ENCODE assay signal across 2 cellular contexts in the genomic region with DNA sequence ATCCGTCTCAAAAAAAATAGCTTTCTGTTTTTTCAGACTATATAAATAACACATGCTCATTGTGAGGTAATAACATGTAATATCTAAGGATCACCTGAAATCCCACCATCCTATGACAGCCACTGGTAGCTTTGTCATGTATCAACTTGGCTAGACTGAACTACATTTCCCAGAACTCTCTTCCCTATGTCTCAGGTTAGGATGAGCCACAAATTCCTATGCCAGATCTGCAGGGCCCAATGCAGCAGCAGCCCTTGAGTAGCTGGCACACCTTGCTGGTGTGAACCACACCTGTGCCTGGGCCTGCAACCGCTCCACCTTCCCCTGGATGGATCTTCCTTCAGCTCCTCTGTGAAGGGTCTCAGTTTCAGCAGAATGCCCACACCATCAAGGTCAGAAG.
TF ChIP-seq lines count a peak whose summit lies in the region.

No MANE protein-coding gene starts in this region.

TF ChIP-seq in GM23338, 12 proteins besides CTCF, POLR2A, EP300 and RAD21:
- TF ChIP-seq, protein P1, sequence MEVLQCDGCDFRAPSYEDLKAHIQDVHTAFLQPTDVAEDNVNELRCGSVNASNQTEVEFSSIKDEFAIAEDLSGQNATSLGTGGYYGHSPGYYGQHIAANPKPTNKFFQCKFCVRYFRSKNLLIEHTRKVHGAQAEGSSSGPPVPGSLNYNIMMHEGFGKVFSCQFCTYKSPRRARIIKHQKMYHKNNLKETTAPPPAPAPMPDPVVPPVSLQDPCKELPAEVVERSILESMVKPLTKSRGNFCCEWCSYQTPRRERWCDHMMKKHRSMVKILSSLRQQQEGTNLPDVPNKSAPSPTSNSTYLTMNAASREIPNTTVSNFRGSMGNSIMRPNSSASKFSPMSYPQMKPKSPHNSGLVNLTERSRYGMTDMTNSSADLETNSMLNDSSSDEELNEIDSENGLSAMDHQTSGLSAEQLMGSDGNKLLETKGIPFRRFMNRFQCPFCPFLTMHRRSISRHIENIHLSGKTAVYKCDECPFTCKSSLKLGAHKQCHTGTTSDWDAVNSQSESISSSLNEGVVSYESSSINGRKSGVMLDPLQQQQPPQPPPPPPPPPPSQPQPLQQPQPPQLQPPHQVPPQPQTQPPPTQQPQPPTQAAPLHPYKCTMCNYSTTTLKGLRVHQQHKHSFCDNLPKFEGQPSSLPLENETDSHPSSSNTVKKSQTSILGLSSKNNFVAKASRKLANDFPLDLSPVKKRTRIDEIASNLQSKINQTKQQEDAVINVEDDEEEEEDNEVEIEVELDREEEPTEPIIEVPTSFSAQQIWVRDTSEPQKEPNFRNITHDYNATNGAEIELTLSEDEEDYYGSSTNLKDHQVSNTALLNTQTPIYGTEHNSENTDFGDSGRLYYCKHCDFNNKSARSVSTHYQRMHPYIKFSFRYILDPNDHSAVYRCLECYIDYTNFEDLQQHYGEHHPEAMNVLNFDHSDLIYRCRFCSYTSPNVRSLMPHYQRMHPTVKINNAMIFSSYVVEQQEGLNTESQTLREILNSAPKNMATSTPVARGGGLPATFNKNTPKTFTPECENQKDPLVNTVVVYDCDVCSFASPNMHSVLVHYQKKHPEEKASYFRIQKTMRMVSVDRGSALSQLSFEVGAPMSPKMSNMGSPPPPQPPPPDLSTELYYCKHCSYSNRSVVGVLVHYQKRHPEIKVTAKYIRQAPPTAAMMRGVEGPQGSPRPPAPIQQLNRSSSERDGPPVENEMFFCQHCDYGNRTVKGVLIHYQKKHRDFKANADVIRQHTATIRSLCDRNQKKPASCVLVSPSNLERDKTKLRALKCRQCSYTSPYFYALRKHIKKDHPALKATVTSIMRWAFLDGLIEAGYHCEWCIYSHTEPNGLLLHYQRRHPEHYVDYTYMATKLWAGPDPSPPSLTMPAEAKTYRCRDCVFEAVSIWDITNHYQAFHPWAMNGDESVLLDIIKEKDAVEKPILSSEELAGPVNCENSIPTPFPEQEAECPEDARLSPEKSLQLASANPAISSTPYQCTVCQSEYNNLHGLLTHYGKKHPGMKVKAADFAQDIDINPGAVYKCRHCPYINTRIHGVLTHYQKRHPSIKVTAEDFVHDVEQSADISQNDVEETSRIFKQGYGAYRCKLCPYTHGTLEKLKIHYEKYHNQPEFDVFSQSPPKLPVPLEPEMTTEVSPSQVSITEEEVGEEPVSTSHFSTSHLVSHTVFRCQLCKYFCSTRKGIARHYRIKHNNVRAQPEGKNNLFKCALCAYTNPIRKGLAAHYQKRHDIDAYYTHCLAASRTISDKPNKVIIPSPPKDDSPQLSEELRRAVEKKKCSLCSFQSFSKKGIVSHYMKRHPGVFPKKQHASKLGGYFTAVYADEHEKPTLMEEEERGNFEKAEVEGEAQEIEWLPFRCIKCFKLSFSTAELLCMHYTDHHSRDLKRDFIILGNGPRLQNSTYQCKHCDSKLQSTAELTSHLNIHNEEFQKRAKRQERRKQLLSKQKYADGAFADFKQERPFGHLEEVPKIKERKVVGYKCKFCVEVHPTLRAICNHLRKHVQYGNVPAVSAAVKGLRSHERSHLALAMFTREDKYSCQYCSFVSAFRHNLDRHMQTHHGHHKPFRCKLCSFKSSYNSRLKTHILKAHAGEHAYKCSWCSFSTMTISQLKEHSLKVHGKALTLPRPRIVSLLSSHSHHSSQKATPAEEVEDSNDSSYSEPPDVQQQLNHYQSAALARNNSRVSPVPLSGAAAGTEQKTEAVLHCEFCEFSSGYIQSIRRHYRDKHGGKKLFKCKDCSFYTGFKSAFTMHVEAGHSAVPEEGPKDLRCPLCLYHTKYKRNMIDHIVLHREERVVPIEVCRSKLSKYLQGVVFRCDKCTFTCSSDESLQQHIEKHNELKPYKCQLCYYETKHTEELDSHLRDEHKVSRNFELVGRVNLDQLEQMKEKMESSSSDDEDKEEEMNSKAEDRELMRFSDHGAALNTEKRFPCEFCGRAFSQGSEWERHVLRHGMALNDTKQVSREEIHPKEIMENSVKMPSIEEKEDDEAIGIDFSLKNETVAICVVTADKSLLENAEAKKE (CRISPR knock-in tag; IDR thresholded peaks at IDR 0.05) = no peak
- no peak for TF ChIP-seq CREB1 (CRISPR knock-in tag; IDR thresholded peaks at IDR 0.05; ENCODE audit: low read depth)
- TF ChIP-seq, protein P2, sequence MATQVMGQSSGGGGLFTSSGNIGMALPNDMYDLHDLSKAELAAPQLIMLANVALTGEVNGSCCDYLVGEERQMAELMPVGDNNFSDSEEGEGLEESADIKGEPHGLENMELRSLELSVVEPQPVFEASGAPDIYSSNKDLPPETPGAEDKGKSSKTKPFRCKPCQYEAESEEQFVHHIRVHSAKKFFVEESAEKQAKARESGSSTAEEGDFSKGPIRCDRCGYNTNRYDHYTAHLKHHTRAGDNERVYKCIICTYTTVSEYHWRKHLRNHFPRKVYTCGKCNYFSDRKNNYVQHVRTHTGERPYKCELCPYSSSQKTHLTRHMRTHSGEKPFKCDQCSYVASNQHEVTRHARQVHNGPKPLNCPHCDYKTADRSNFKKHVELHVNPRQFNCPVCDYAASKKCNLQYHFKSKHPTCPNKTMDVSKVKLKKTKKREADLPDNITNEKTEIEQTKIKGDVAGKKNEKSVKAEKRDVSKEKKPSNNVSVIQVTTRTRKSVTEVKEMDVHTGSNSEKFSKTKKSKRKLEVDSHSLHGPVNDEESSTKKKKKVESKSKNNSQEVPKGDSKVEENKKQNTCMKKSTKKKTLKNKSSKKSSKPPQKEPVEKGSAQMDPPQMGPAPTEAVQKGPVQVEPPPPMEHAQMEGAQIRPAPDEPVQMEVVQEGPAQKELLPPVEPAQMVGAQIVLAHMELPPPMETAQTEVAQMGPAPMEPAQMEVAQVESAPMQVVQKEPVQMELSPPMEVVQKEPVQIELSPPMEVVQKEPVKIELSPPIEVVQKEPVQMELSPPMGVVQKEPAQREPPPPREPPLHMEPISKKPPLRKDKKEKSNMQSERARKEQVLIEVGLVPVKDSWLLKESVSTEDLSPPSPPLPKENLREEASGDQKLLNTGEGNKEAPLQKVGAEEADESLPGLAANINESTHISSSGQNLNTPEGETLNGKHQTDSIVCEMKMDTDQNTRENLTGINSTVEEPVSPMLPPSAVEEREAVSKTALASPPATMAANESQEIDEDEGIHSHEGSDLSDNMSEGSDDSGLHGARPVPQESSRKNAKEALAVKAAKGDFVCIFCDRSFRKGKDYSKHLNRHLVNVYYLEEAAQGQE (IDR thresholded peaks at IDR 0.05; ENCODE audit: unreplicated experiment) = no peak
- no peak for TF ChIP-seq JUNB (IDR thresholded peaks at IDR 0.05; ENCODE audit: unreplicated experiment)
- TF ChIP-seq ZNF331 (CRISPR knock-in tag; IDR thresholded peaks at IDR 0.05; ENCODE audit: low read depth) = no peak

TF ChIP-seq in K562, 482 proteins besides CTCF, POLR2A, EP300 and RAD21:
- TF ChIP-seq HCFC1 (IDR thresholded peaks at IDR 0.05; ENCODE audit: low read depth, low read length) (peak; percentile 32; the same call in 1 of the 2 replicates), ZNF431 (CRISPR knock-in tag; IDR thresholded peaks at IDR 0.05) (no peak)
